ENCODE assay signal across 1 cellular context in the genomic region with DNA sequence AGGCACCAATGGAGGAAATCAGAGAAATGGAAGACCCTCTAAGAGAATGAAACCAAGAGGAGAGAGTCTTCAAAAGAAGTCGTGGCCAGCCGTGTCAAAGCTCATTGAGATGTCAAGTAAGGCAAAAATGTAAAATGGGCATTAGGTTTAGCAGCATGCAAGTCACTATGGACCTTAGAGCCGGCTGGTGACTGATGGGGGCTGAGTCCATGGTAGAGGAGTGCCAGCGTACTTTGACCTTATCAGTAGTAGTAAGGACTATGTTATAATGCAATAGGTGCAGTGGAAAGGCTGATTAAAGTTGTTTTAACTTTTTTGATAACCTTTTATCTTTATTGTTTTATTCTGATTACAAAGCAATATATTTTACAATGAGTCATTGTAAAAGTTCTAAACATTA.
TF ChIP-seq lines count a peak whose summit lies in the region.

No MANE protein-coding gene starts in this region.

TF ChIP-seq in HepG2, 621 proteins besides CTCF, POLR2A, EP300 and RAD21 (continued from another document):
- TF ChIP-seq, protein P1, sequence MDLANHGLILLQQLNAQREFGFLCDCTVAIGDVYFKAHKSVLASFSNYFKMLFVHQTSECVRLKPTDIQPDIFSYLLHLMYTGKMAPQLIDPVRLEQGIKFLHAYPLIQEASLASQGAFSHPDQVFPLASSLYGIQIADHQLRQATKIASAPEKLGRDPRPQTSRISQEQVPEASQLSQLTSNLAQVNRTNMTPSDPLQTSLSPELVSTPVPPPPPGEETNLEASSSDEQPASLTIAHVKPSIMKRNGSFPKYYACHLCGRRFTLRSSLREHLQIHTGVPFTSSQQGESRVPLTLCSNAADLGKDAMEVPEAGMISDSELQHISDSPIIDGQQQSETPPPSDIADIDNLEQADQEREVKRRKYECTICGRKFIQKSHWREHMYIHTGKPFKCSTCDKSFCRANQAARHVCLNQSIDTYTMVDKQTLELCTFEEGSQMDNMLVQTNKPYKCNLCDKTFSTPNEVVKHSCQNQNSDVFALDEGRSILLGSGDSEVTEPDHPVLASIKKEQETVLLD (CRISPR knock-in tag; IDR thresholded peaks at IDR 0.05; ENCODE audit: low read depth) = no peak
